Comparison of ENCODE assay signal across 2 cellular contexts in the genomic region with DNA sequence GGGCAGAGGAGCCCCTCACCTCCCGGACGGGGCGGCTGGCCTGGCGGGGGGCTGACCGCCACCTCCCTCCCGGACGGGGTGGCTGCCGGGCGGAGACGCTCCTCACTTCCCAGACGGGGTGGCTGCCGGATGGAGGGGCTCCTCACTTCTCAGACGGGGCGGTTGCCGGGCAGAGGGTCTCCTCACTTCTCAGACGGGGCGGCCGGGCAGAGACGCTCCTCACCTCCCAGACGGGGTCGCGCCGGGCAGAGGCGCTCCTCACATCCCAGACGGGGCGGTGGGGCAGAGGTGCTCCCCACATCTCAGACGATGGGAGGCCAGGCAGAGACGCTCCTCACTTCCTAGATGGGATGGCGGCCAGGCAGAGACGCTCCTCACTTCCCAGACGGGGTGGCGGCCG. TPM values are rescaled to one million over a fixed set of nuclear protein-coding genes. Genes with fewer than 3 reads are reported as not detected.
"Had no signal": no experiment of that assay in that cellular context is flagged by ENCODE, and none has a peak within 500 bp of the region (broad histone marks: within the 10 kb centered on the region; RNA-seq: fewer than 3 reads in every experiment).

No MANE protein-coding gene starts in this region.

RNA-seq across cellular contexts. Expression of a gene that starts 24.2 kb away (rescaled TPM):
- total RNA-seq: G401, GM12878 had no signal
